25 cellular contexts compared by ENCODE assay signal in the genomic region with DNA sequence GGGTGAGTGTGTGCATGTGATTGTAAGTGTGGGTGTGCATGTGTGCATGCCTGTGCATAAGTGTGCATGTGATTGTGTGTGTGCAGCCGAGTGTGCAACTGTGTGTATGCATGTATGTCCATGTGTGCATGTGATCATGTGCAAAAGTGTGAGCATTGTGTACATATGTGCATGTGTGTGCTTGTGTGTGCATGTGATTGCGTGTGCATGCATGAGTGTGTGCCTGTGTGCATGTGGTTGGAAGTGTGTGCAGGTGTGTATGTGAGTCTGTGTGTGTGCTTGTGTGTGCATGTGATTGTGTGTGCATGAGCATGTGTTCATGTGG. TPM values are rescaled to one million over a fixed set of nuclear protein-coding genes. Genes with fewer than 3 reads are reported as not detected.
A peak's percentile ranks its signal among the peaks of the same experiment; 100 is the strongest.
DNase-seq lines count a peak whose midpoint lies in the region; ATAC-seq, FAIRE-seq and TF ChIP-seq lines count a peak whose summit lies in the region.
"Had no signal": no experiment of that assay in that cellular context is flagged by ENCODE, and none has a peak within 500 bp of the region (broad histone marks: within the 10 kb centered on the region; RNA-seq: fewer than 3 reads in every experiment).

No MANE protein-coding gene starts in this region.

- H3K36me3 Mint-ChIP-seq in type B pancreatic cell, result no peaks in the 10 kb centered on the region
- H3K36me3 Mint-ChIP-seq: activated CD8-positive, alpha-beta memory T cell treated with anti-CD3 and anti-CD28 coated beads, Interleukin-2, amount 10 ng/mL, durations not matched to agents 7 days and 5 days; CD4-positive, CD25-positive, alpha-beta regulatory T cell had no signal

- TF ChIP-seq POLR2A in HepG2 (IDR thresholded peaks at IDR 0.05; ENCODE audit: insufficient read depth in 1 of 2, low read depth in 2 of 2, low read length in 2 of 2) (no peak), right lobe of liver (IDR thresholded peaks at IDR 0.05) (no peak)

- no peaks in the 10 kb centered on the region for H3K9me3 Mint-ChIP-seq in type B pancreatic cell
- H3K9me3 Mint-ChIP-seq: activated CD4-positive, alpha-beta T cell treated with anti-CD3 and anti-CD28 coated beads, Interleukin-2, amount 10 ng/mL, durations not matched to agents 7 days and 5 days; activated T-cell treated with anti-CD3 and anti-CD28 coated beads, Interleukin-2, amount 50 U/mL, for 72 hours; central memory CD8-positive, alpha-beta T cell; nephron had no signal

- WGBS in HepG2 (ENCODE audit: low lambda C conversion rate), result 64% methylated on average over 2 of the region's 2 CpGs
- WGBS in right lobe of liver (ENCODE audit: insufficient coverage, low coverage, low lambda C conversion rate, missing lambda C conversion rate), result 100% methylated on average over 1 of the region's 2 CpGs

- H3K9me3 ChIP-seq in HepG2 (ENCODE audit: low read length) (no peaks in the 10 kb centered on the region), right lobe of liver (no peaks in the 10 kb centered on the region)
- H3K9me3 ChIP-seq: Peyer's patch, tibial artery had no signal

- no peaks in the 10 kb centered on the region for H3K79me2 ChIP-seq in HepG2 (ENCODE audit: insufficient read depth, low read length)
- H3K79me2 ChIP-seq: parathyroid adenoma had no signal

- peaks cover 14% of the 10 kb centered on the region for H3K27me3 Mint-ChIP-seq in type B pancreatic cell
- H3K27me3 Mint-ChIP-seq: central memory CD8-positive, alpha-beta T cell had no signal

- H2AFZ ChIP-seq in HepG2 (ENCODE audit: low read length), result no peak overlapping the region
- H2AFZ ChIP-seq: parathyroid adenoma had no signal

- no peak for ATAC-seq in HepG2
- no peak for ATAC-seq in right lobe of liver
- no peak for ATAC-seq in HG03571 (IDR thresholded peaks at IDR 0.05; ENCODE audit: unreplicated experiment)
- ATAC-seq: activated T-cell treated with anti-CD3 and anti-CD28 coated beads, Interleukin-2, amount 50 U/mL, for 72 hours had no signal

- in situ Hi-C loops in HepG2 (cut with HindIII; ENCODE audit: extremely low pct_ligation_motif_present, low pct_unique_long_range_greater_than_20kb), result no loop called here

- H3K27me3 ChIP-seq in HepG2 (ENCODE audit: control insufficient read depth in 1 of 2, insufficient read depth in 2 of 2, low read length in 2 of 2) (peaks cover 4 to 20% of the 10 kb centered on the region in 2 experiments; a peak in 3 of 5 replicates), right lobe of liver (no peaks in the 10 kb centered on the region)
- H3K27me3 ChIP-seq: Peyer's patch had no signal

- peak overlapping the region; percentile 9 for H3K27ac Mint-ChIP-seq in type B pancreatic cell
- H3K27ac Mint-ChIP-seq: activated CD4-positive, alpha-beta T cell treated with anti-CD3 and anti-CD28 coated beads, Interleukin-2, amount 10 ng/mL, durations not matched to agents 7 days and 5 days; activated CD8-positive, alpha-beta memory T cell treated with anti-CD3 and anti-CD28 coated beads, Interleukin-2, amount 10 ng/mL, durations not matched to agents 7 days and 5 days; activated T-cell treated with anti-CD3 and anti-CD28 coated beads, Interleukin-2, amount 50 U/mL, for 72 hours had no signal

- no peak overlapping the region for H3K9ac ChIP-seq in HepG2 (ENCODE audit: insufficient read depth, low read depth, low read length)
- H3K9ac ChIP-seq: parathyroid adenoma had no signal

- BruUV-seq in HepG2 (replicated peaks; lab: Mats Ljungman, UMichigan), result no TSS peak

- no peak overlapping the region for H3K4me3 Mint-ChIP-seq in type B pancreatic cell
- H3K4me3 Mint-ChIP-seq: activated CD4-positive, alpha-beta T cell treated with anti-CD3 and anti-CD28 coated beads, Interleukin-2, amount 10 ng/mL, durations not matched to agents 7 days and 5 days; activated CD8-positive, alpha-beta memory T cell treated with anti-CD3 and anti-CD28 coated beads, Interleukin-2, amount 10 ng/mL, durations not matched to agents 7 days and 5 days; activated T-cell treated with anti-CD3 and anti-CD28 coated beads, Interleukin-2, amount 50 U/mL, for 72 hours; CD4-positive, CD25-positive, alpha-beta regulatory T cell; central memory CD8-positive, alpha-beta T cell had no signal

- H3K4me1 ChIP-seq in HepG2 (ENCODE audit: insufficient read depth, low read length), result peaks cover 7% of the 10 kb centered on the region
- no peaks in the 10 kb centered on the region for H3K4me1 ChIP-seq in right lobe of liver
- H3K4me1 ChIP-seq: parathyroid adenoma, Peyer's patch had no signal

- no peaks in the 10 kb centered on the region for H4K20me1 ChIP-seq in HepG2 (ENCODE audit: insufficient read depth, low read length)

- FAIRE-seq in HepG2 (lab: Jason Lieb, UNC), result no peak
- FAIRE-seq: frontal cortex had no signal

- peaks cover 12% of the 10 kb centered on the region for H3K4me1 Mint-ChIP-seq in type B pancreatic cell (ENCODE audit: unreplicated experiment)
- H3K4me1 Mint-ChIP-seq: activated CD4-positive, alpha-beta T cell treated with anti-CD3 and anti-CD28 coated beads, Interleukin-2, amount 10 ng/mL, durations not matched to agents 7 days and 5 days had no signal

- CTCF ChIA-PET in HepG2 (lab: Yijun Ruan, JAX; ENCODE audit: low intra/inter-chr PET ratio, low total read pairs), result no interaction called here

- POLR2A ChIA-PET in HepG2 (lab: Yijun Ruan, JAX), result no interaction called here

- H3K4me2 ChIP-seq in HepG2 (ENCODE audit: low read depth, low read length), result no peak overlapping the region

- TF ChIP-seq CTCF in HepG2 (CRISPR knock-in tag; IDR thresholded peaks at IDR 0.05), result no peak
- TF ChIP-seq CTCF in right lobe of liver (IDR thresholded peaks at IDR 0.05), result no peak
- no peak for TF ChIP-seq CTCF in type B pancreatic cell (conservative IDR thresholded peaks at IDR 0.05)

- H3K4me3 ChIP-seq in HepG2 (replicated peaks in 1 of 3; ENCODE audit: insufficient read depth in 1 of 3, low read depth in 2 of 3, low read length in 3 of 3), result no peak overlapping the region
- H3K4me3 ChIP-seq in right lobe of liver, result no peak overlapping the region
- H3K4me3 ChIP-seq: Peyer's patch, tibial artery had no signal

- no peak overlapping the region for H3K27ac ChIP-seq in HepG2 (ENCODE audit: extremely low read length, insufficient read depth, low read length)
- no peak overlapping the region for H3K27ac ChIP-seq in right lobe of liver
- H3K27ac ChIP-seq: parathyroid adenoma, Peyer's patch, tibial artery, WERI-Rb-1 had no signal

- no peak for TF ChIP-seq EP300 in HepG2 (IDR thresholded peaks at IDR 0.05; ENCODE audit: low read depth in 2 of 2, low read length in 2 of 2)
- TF ChIP-seq EP300 in HepG2 (CRISPR knock-in tag; IDR thresholded peaks at IDR 0.05; ENCODE audit: borderline replicate concordance), result no peak

- DNase-seq in HepG2 (ENCODE audit: low spot score) (no peak), right lobe of liver (no peak), type B pancreatic cell (ENCODE audit: extremely low spot score, unreplicated experiment) (no peak)
- DNase-seq: 8988T; activated CD4-positive, alpha-beta T cell treated with anti-CD3 and anti-CD28 coated beads, Interleukin-2, amount 10 ng/mL, durations not matched to agents 7 days and 5 days; activated CD8-positive, alpha-beta memory T cell treated with anti-CD3 and anti-CD28 coated beads, Interleukin-2, amount 10 ng/mL, durations not matched to agents 7 days and 5 days; activated naive CD4-positive, alpha-beta T cell; activated T-cell treated with anti-CD3 and anti-CD28 coated beads, Interleukin-2, amount 50 U/mL, for 72 hours; CD4-positive, CD25-positive, alpha-beta regulatory T cell; dermis blood vessel endothelial cell; HCEC 1CT; NCI-H1436 treated with DMSO at 0.1 percent for 48 hours; NCI-H748 treated with DMSO at 0.1 percent for 48 hours; stimulated activated CD4-positive, alpha-beta T cell treated with anti-CD3 and anti-CD28 coated beads, Interleukin-2, amount 100 ng/mL, for 24 hours; T1000; tibial artery had no signal

- intact Hi-C loops in HepG2 (cut with micrococcal nuclease; ENCODE audit: unreplicated experiment), result no loop called here
- intact Hi-C loops in right lobe of liver (cut with DNase I), result no loop called here

- no peak for TF ChIP-seq RAD21 in HepG2 (CRISPR knock-in tag; IDR thresholded peaks at IDR 0.05)

- H3K36me3 ChIP-seq in HepG2 (replicated peaks in 1 of 2; ENCODE audit: control insufficient read depth in 1 of 2, insufficient read depth in 2 of 2, low read length in 2 of 2), result no peaks in the 10 kb centered on the region; a peak in 1 of 5 replicates
- no peaks in the 10 kb centered on the region for H3K36me3 ChIP-seq in right lobe of liver

RNA-seq across cellular contexts. Expression of a gene that starts 3.5 kb away (rescaled TPM):
- total RNA-seq in HepG2 (2016; rRNA removed; fragmentation: Illumina TruSeq; extraction: Trizol) (not detected in 2 replicates), right lobe of liver (under 1 TPM in 2 of 6 experiments, not detected in 4; 0.19 to 0.33 TPM), type B pancreatic cell (ENCODE audit: low replicate concordance) (0.48 and 0.75 TPM in 2 replicates)
- not detected in 2 replicates for total RNA-seq in HepG2 (2016; cell fraction: cytosol; rRNA removed; fragmentation: Illumina TruSeq; extraction: Trizol; ENCODE audit: low read depth)
- not detected in 2 replicates for total RNA-seq in HepG2 (2016; cell fraction: insoluble cytoplasmic fraction; rRNA removed; fragmentation: Illumina TruSeq; extraction: Trizol)
- 0.17 TPM in 1 of 2 replicates, not detected in the other for total RNA-seq in HepG2 (2016; cell fraction: membrane; rRNA removed; fragmentation: Illumina TruSeq; extraction: Trizol)
- not detected in 2 replicates for total RNA-seq in HepG2 (2016; cell fraction: nucleus; rRNA removed; fragmentation: Illumina TruSeq; extraction: Trizol)
- polyA plus RNA-seq in HepG2 (2011; rRNA removed), result 0.18 TPM in 1 of 2 replicates, not detected in the other
- 0.15 TPM in 1 of 2 replicates, not detected in the other for polyA plus RNA-seq in HepG2 (2011; cell fraction: cytosol; rRNA removed)
- 0.26 TPM in 2 replicates for polyA plus RNA-seq in HepG2 (2011; cell fraction: nucleus; rRNA removed)
- polyA plus RNA-seq in HepG2 (2012), result 0.19 and 0.24 TPM in 2 replicates
- polyA plus RNA-seq in HepG2 (2016; cell fraction: cytosol; fragmentation: Illumina TruSeq; extraction: Trizol; ENCODE audit: low read depth), result not detected in 2 replicates
- polyA plus RNA-seq in HepG2 (2016; cell fraction: insoluble cytoplasmic fraction; fragmentation: Illumina TruSeq; extraction: Trizol; ENCODE audit: low read depth), result not detected in 2 replicates
- not detected in 2 replicates for polyA plus RNA-seq in HepG2 (2016; cell fraction: membrane; fragmentation: Illumina TruSeq; extraction: Trizol; ENCODE audit: low read depth)
- polyA plus RNA-seq in HepG2 (2016; cell fraction: nucleus; fragmentation: Illumina TruSeq; extraction: Trizol; ENCODE audit: insufficient read depth, low read depth), result not detected in 2 replicates
- 0.54 TPM in 1 of 2 replicates, not detected in the other for polyA minus RNA-seq in HepG2 (2011; rRNA and poly(A)+ RNA removed; ENCODE audit: low replicate concordance)
- not detected in 2 replicates for polyA minus RNA-seq in HepG2 (2011; cell fraction: cytosol; rRNA and poly(A)+ RNA removed)
- polyA minus RNA-seq in HepG2 (2011; cell fraction: nucleus; rRNA and poly(A)+ RNA removed), result not detected in 2 replicates
- total RNA-seq: CD4-positive, CD25-positive, alpha-beta regulatory T cell; Daoy; lung microvascular endothelial cell had no signal

RNA-seq across cellular contexts. Expression of a gene that starts 17.6 kb away (rescaled TPM):
- 8.5 and 14.0 TPM in 2 replicates for total RNA-seq in HepG2 (2016; rRNA removed; fragmentation: Illumina TruSeq; extraction: Trizol)
- total RNA-seq in HepG2 (2016; cell fraction: cytosol; rRNA removed; fragmentation: Illumina TruSeq; extraction: Trizol; ENCODE audit: low read depth), result 11.3 and 12.1 TPM in 2 replicates
- total RNA-seq in HepG2 (2016; cell fraction: insoluble cytoplasmic fraction; rRNA removed; fragmentation: Illumina TruSeq; extraction: Trizol), result 7.3 and 14.2 TPM in 2 replicates
- 13.3 and 15.4 TPM in 2 replicates for total RNA-seq in HepG2 (2016; cell fraction: membrane; rRNA removed; fragmentation: Illumina TruSeq; extraction: Trizol)
- 12.9 and 17.6 TPM in 2 replicates for total RNA-seq in HepG2 (2016; cell fraction: nucleus; rRNA removed; fragmentation: Illumina TruSeq; extraction: Trizol)
- 13.5 and 13.6 TPM in 2 replicates for polyA plus RNA-seq in HepG2 (2011; rRNA removed)
- polyA plus RNA-seq in HepG2 (2011; cell fraction: cytosol; rRNA removed), result 5.9 and 10.2 TPM in 2 replicates
- 69.0 and 111 TPM in 2 replicates for polyA plus RNA-seq in HepG2 (2011; cell fraction: nucleus; rRNA removed)
- polyA plus RNA-seq in HepG2 (2012), result 9.5 and 10.5 TPM in 2 replicates
- polyA plus RNA-seq in HepG2 (2016; cell fraction: cytosol; fragmentation: Illumina TruSeq; extraction: Trizol; ENCODE audit: low read depth), result 8.3 and 9.9 TPM in 2 replicates
- polyA plus RNA-seq in HepG2 (2016; cell fraction: insoluble cytoplasmic fraction; fragmentation: Illumina TruSeq; extraction: Trizol; ENCODE audit: low read depth), result 15.3 and 20.8 TPM in 2 replicates
- 8.6 TPM in 2 replicates for polyA plus RNA-seq in HepG2 (2016; cell fraction: membrane; fragmentation: Illumina TruSeq; extraction: Trizol; ENCODE audit: low read depth)
- 52.7 and 54.2 TPM in 2 replicates for polyA plus RNA-seq in HepG2 (2016; cell fraction: nucleus; fragmentation: Illumina TruSeq; extraction: Trizol; ENCODE audit: insufficient read depth, low read depth)
- polyA minus RNA-seq in HepG2 (2011; rRNA and poly(A)+ RNA removed; ENCODE audit: low replicate concordance), result 18.8 and 26.1 TPM in 2 replicates
- polyA minus RNA-seq in HepG2 (2011; cell fraction: cytosol; rRNA and poly(A)+ RNA removed), result 6.5 and 8.8 TPM in 2 replicates
- polyA minus RNA-seq in HepG2 (2011; cell fraction: nucleus; rRNA and poly(A)+ RNA removed), result 12.1 and 15.6 TPM in 2 replicates
- total RNA-seq in right lobe of liver, result 1 to 10 TPM; 5.6 to 8.7 (median 7.7) TPM
- 35.8 and 50.1 TPM in 2 replicates for total RNA-seq in type B pancreatic cell (ENCODE audit: low replicate concordance)

RNA-seq across cellular contexts. Expression of a gene that starts 28.7 kb away (rescaled TPM):
- total RNA-seq in HepG2 (2016; rRNA removed; fragmentation: Illumina TruSeq; extraction: Trizol) (6.4 and 9.7 TPM in 2 replicates), right lobe of liver (10 to 100 TPM; 16.5 to 29.8 (median 18.1) TPM), type B pancreatic cell (ENCODE audit: low replicate concordance) (35.4 and 42.3 TPM in 2 replicates)
- total RNA-seq in HepG2 (2016; cell fraction: cytosol; rRNA removed; fragmentation: Illumina TruSeq; extraction: Trizol; ENCODE audit: low read depth), result 5.0 and 5.7 TPM in 2 replicates
- total RNA-seq in HepG2 (2016; cell fraction: insoluble cytoplasmic fraction; rRNA removed; fragmentation: Illumina TruSeq; extraction: Trizol), result 4.7 and 10.2 TPM in 2 replicates
- 5.3 and 5.8 TPM in 2 replicates for total RNA-seq in HepG2 (2016; cell fraction: membrane; rRNA removed; fragmentation: Illumina TruSeq; extraction: Trizol)
- total RNA-seq in HepG2 (2016; cell fraction: nucleus; rRNA removed; fragmentation: Illumina TruSeq; extraction: Trizol), result 9.4 and 12.9 TPM in 2 replicates
- 11.5 and 17.0 TPM in 2 replicates for polyA plus RNA-seq in HepG2 (2011; rRNA removed)
- 4.6 and 5.8 TPM in 2 replicates for polyA plus RNA-seq in HepG2 (2011; cell fraction: cytosol; rRNA removed)
- 100 and 116 TPM in 2 replicates for polyA plus RNA-seq in HepG2 (2011; cell fraction: nucleus; rRNA removed)
- 16.4 and 23.4 TPM in 2 replicates for polyA plus RNA-seq in HepG2 (2012)
- 1.2 and 1.8 TPM in 2 replicates for polyA plus RNA-seq in HepG2 (2016; cell fraction: cytosol; fragmentation: Illumina TruSeq; extraction: Trizol; ENCODE audit: low read depth)
- 9.0 and 11.9 TPM in 2 replicates for polyA plus RNA-seq in HepG2 (2016; cell fraction: insoluble cytoplasmic fraction; fragmentation: Illumina TruSeq; extraction: Trizol; ENCODE audit: low read depth)
- 2.8 and 3.2 TPM in 2 replicates for polyA plus RNA-seq in HepG2 (2016; cell fraction: membrane; fragmentation: Illumina TruSeq; extraction: Trizol; ENCODE audit: low read depth)
- 55.9 and 56.2 TPM in 2 replicates for polyA plus RNA-seq in HepG2 (2016; cell fraction: nucleus; fragmentation: Illumina TruSeq; extraction: Trizol; ENCODE audit: insufficient read depth, low read depth)
- polyA minus RNA-seq in HepG2 (2011; rRNA and poly(A)+ RNA removed; ENCODE audit: low replicate concordance), result 13.2 and 19.3 TPM in 2 replicates
- polyA minus RNA-seq in HepG2 (2011; cell fraction: cytosol; rRNA and poly(A)+ RNA removed), result 4.7 and 6.5 TPM in 2 replicates
- polyA minus RNA-seq in HepG2 (2011; cell fraction: nucleus; rRNA and poly(A)+ RNA removed), result 20.1 and 21.6 TPM in 2 replicates

RNA-seq across cellular contexts. Expression of a gene that starts 28.8 kb away (rescaled TPM):
- total RNA-seq in HepG2 (2016; rRNA removed; fragmentation: Illumina TruSeq; extraction: Trizol) (0.84 and 1.5 TPM in 2 replicates), right lobe of liver (1 to 10 TPM in 4 of 6 experiments, under 1 TPM in 2; 0.34 to 3.7 (median 1.2) TPM), type B pancreatic cell (ENCODE audit: low replicate concordance) (3.5 and 9.2 TPM in 2 replicates)
- 0.35 and 0.40 TPM in 2 replicates for total RNA-seq in HepG2 (2016; cell fraction: cytosol; rRNA removed; fragmentation: Illumina TruSeq; extraction: Trizol; ENCODE audit: low read depth)
- total RNA-seq in HepG2 (2016; cell fraction: insoluble cytoplasmic fraction; rRNA removed; fragmentation: Illumina TruSeq; extraction: Trizol), result 1.1 TPM in 2 replicates
- 0.25 and 0.69 TPM in 2 replicates for total RNA-seq in HepG2 (2016; cell fraction: membrane; rRNA removed; fragmentation: Illumina TruSeq; extraction: Trizol)
- 1.2 and 1.3 TPM in 2 replicates for total RNA-seq in HepG2 (2016; cell fraction: nucleus; rRNA removed; fragmentation: Illumina TruSeq; extraction: Trizol)
- polyA plus RNA-seq in HepG2 (2011; rRNA removed), result 0.74 and 0.91 TPM in 2 replicates
- polyA plus RNA-seq in HepG2 (2011; cell fraction: cytosol; rRNA removed), result 0.55 and 0.72 TPM in 2 replicates
- 5.7 and 8.2 TPM in 2 replicates for polyA plus RNA-seq in HepG2 (2011; cell fraction: nucleus; rRNA removed)
- polyA plus RNA-seq in HepG2 (2012), result 1.3 and 1.8 TPM in 2 replicates
- 0.09 TPM in 1 of 2 replicates, not detected in the other for polyA plus RNA-seq in HepG2 (2016; cell fraction: cytosol; fragmentation: Illumina TruSeq; extraction: Trizol; ENCODE audit: low read depth)
- polyA plus RNA-seq in HepG2 (2016; cell fraction: insoluble cytoplasmic fraction; fragmentation: Illumina TruSeq; extraction: Trizol; ENCODE audit: low read depth), result 1.1 and 1.8 TPM in 2 replicates
- polyA plus RNA-seq in HepG2 (2016; cell fraction: membrane; fragmentation: Illumina TruSeq; extraction: Trizol; ENCODE audit: low read depth), result 0.23 and 0.31 TPM in 2 replicates
- 5.8 and 5.9 TPM in 2 replicates for polyA plus RNA-seq in HepG2 (2016; cell fraction: nucleus; fragmentation: Illumina TruSeq; extraction: Trizol; ENCODE audit: insufficient read depth, low read depth)
- polyA minus RNA-seq in HepG2 (2011; rRNA and poly(A)+ RNA removed; ENCODE audit: low replicate concordance), result 1.2 and 5.8 TPM in 2 replicates
- polyA minus RNA-seq in HepG2 (2011; cell fraction: cytosol; rRNA and poly(A)+ RNA removed), result 1.3 TPM in 1 of 2 replicates, not detected in the other
- polyA minus RNA-seq in HepG2 (2011; cell fraction: nucleus; rRNA and poly(A)+ RNA removed), result 2.2 and 2.4 TPM in 2 replicates

RNA-seq across cellular contexts. Expression of a gene that starts 57.8 kb away (rescaled TPM):
- total RNA-seq in HepG2 (2016; rRNA removed; fragmentation: Illumina TruSeq; extraction: Trizol), result not detected in 2 replicates
- not detected in 2 replicates for total RNA-seq in HepG2 (2016; cell fraction: cytosol; rRNA removed; fragmentation: Illumina TruSeq; extraction: Trizol; ENCODE audit: low read depth)
- total RNA-seq in HepG2 (2016; cell fraction: insoluble cytoplasmic fraction; rRNA removed; fragmentation: Illumina TruSeq; extraction: Trizol), result not detected in 2 replicates
- not detected in 2 replicates for total RNA-seq in HepG2 (2016; cell fraction: membrane; rRNA removed; fragmentation: Illumina TruSeq; extraction: Trizol)
- not detected in 2 replicates for total RNA-seq in HepG2 (2016; cell fraction: nucleus; rRNA removed; fragmentation: Illumina TruSeq; extraction: Trizol)
- polyA plus RNA-seq in HepG2 (2011; rRNA removed), result 0.21 TPM in 1 of 2 replicates, not detected in the other
- not detected in 2 replicates for polyA plus RNA-seq in HepG2 (2011; cell fraction: cytosol; rRNA removed)
- polyA plus RNA-seq in HepG2 (2011; cell fraction: nucleus; rRNA removed), result 1.1 and 1.8 TPM in 2 replicates
- 1.1 TPM in 1 of 2 replicates, not detected in the other for polyA plus RNA-seq in HepG2 (2012)
- not detected in 2 replicates for polyA plus RNA-seq in HepG2 (2016; cell fraction: cytosol; fragmentation: Illumina TruSeq; extraction: Trizol; ENCODE audit: low read depth)
- polyA plus RNA-seq in HepG2 (2016; cell fraction: insoluble cytoplasmic fraction; fragmentation: Illumina TruSeq; extraction: Trizol; ENCODE audit: low read depth), result not detected in 2 replicates
- polyA plus RNA-seq in HepG2 (2016; cell fraction: membrane; fragmentation: Illumina TruSeq; extraction: Trizol; ENCODE audit: low read depth), result not detected in 2 replicates
- not detected in 2 replicates for polyA plus RNA-seq in HepG2 (2016; cell fraction: nucleus; fragmentation: Illumina TruSeq; extraction: Trizol; ENCODE audit: insufficient read depth, low read depth)
- polyA minus RNA-seq in HepG2 (2011; rRNA and poly(A)+ RNA removed; ENCODE audit: low replicate concordance), result not detected in 2 replicates
- not detected in 2 replicates for polyA minus RNA-seq in HepG2 (2011; cell fraction: cytosol; rRNA and poly(A)+ RNA removed)
- polyA minus RNA-seq in HepG2 (2011; cell fraction: nucleus; rRNA and poly(A)+ RNA removed), result not detected in 2 replicates
- total RNA-seq in right lobe of liver, result not detected
- 0.69 and 2.8 TPM in 2 replicates for total RNA-seq in type B pancreatic cell (ENCODE audit: low replicate concordance)
- total RNA-seq: CD4-positive, CD25-positive, alpha-beta regulatory T cell; Daoy; dermis blood vessel endothelial cell; Peyer's patch had no signal
- polyA plus RNA-seq: CD4-positive, CD25-positive, alpha-beta regulatory T cell had no signal
